In genomic region chr2:130183500-130184373, GRCh38 we compare ENCODE assay signal across 8 cellular contexts. TPM values are rescaled to one million over a fixed set of nuclear protein-coding genes. Genes with fewer than 3 reads are reported as not detected.
DNase-seq lines count a peak whose midpoint lies in the region; ATAC-seq and TF ChIP-seq lines count a peak whose summit lies in the region.

No MANE protein-coding gene starts in this region.

- TF ChIP-seq POLR2A in thyroid gland (IDR thresholded peaks at IDR 0.05) = peak in 1 of 2 donors; percentile 17

- no peaks in the 10 kb centered on the region for H3K27me3 ChIP-seq in iPS-20b (ENCODE audit: insufficient read depth, low read length)
- no peaks in the 10 kb centered on the region for H3K27me3 ChIP-seq in thyroid gland

- WGBS in thyroid gland, 2 donors = 25 to 44% methylated on average over 19 of the region's 27 CpGs

- no peak for TF ChIP-seq CTCF in thyroid gland (IDR thresholded peaks at IDR 0.05)

- H3K4me1 ChIP-seq in iPS-20b (ENCODE audit: insufficient read depth, low read length) (no peaks in the 10 kb centered on the region), thyroid gland (peaks cover 20 to 29% of the 10 kb centered on the region in 2 donors)

- H3K9me3 ChIP-seq in iPS-20b (ENCODE audit: insufficient read depth, low read depth, low read length) (no peaks in the 10 kb centered on the region), thyroid gland (no peaks in the 10 kb centered on the region)

- H3K27ac ChIP-seq in iPS-20b (ENCODE audit: low read length) (no peak overlapping the region), thyroid gland (peak overlapping the region; percentile 72 to 95 (median 74))

- intact Hi-C loops in thyroid gland (cut with DNase I) = no loop called here

- H3K4me3 ChIP-seq in iPS-20b (ENCODE audit: low read length) (peak overlapping the region; percentile 72; the same call in 1 of the 2 replicates), thyroid gland (replicated peaks in 1 of 3) (peak overlapping the region in 1 of 3 donors; percentile 89)

- ATAC-seq in HG03565 (IDR thresholded peaks at IDR 0.05; ENCODE audit: unreplicated experiment) = no peak

- H3K9ac ChIP-seq in iPS-20b (ENCODE audit: low read depth, low read length) = peak overlapping the region; percentile 71; the same call in 1 of the 2 replicates

- peak; percentile 61 for DNase-seq in activated effector memory CD4-positive, alpha-beta T cell treated with anti-CD3 and anti-CD28 coated beads, Interleukin-2, amount 50 U/mL, for 16 hours
- no peak for DNase-seq in activated effector memory CD4-positive, alpha-beta T cell treated with Interleukin-2 at 50 U/mL for 16 hours
- DNase-seq in amniotic epithelial cell (ENCODE audit: low read depth) (peak; percentile 74), thyroid gland (peak; percentile 76 to 85), GM19240 (ENCODE audit: insufficient read length, low spot score) (no peak), NK-92 (lab: John Stamatoyannopoulos, UW; ENCODE audit: unreplicated experiment) (no peak)

- H3K36me3 ChIP-seq in iPS-20b (ENCODE audit: insufficient read depth, low read depth, low read length) = peaks cover 11% of the 10 kb centered on the region; the same call in 1 of the 2 replicates
- no peaks in the 10 kb centered on the region for H3K36me3 ChIP-seq in thyroid gland

RNA-seq across cellular contexts. Expression of gene MZT2B, which starts 1.7 kb away (rescaled TPM):
- 100 to 1,000 TPM; 135 to 237 (median 221) TPM for total RNA-seq in thyroid gland

RNA-seq across cellular contexts. Expression of gene SMPD4, which starts 2.3 kb away (rescaled TPM):
- total RNA-seq in thyroid gland = 10 to 100 TPM; 34.1 to 74.6 (median 59.0) TPM

RNA-seq across cellular contexts. Expression of gene TUBA3E, which starts 14.5 kb away (rescaled TPM):
- total RNA-seq in thyroid gland = under 1 TPM in 1 of 4 donors, not detected in 3; 0.27 TPM

RNA-seq across cellular contexts. Expression of gene CCDC74B, which starts 38.8 kb away (rescaled TPM):
- total RNA-seq in thyroid gland = 10 to 100 TPM in 3 of 4 donors, 1 to 10 TPM in 1; 9.8 to 35.1 (median 19.1) TPM

RNA-seq across cellular contexts. Expression of gene POTEF, which starts 54.7 kb away (rescaled TPM):
- under 1 TPM in 1 of 4 donors, not detected in 3; 0.27 TPM for total RNA-seq in thyroid gland

Comparison
In these comparisons a context has a peak if more than half of its experiments do, and no peak if none do; other contexts are left out.
1. DNase-seq: peak in activated effector memory CD4-positive, alpha-beta T cell treated with anti-CD3 and anti-CD28 coated beads, Interleukin-2, amount 50 U/mL, for 16 hours (single experiment), amniotic epithelial cell (single experiment) and thyroid gland (2 of 2); none in activated effector memory CD4-positive, alpha-beta T cell treated with Interleukin-2 at 50 U/mL for 16 hours (single experiment), GM19240 (single experiment) and NK-92 (single experiment).